In the genomic region with DNA sequence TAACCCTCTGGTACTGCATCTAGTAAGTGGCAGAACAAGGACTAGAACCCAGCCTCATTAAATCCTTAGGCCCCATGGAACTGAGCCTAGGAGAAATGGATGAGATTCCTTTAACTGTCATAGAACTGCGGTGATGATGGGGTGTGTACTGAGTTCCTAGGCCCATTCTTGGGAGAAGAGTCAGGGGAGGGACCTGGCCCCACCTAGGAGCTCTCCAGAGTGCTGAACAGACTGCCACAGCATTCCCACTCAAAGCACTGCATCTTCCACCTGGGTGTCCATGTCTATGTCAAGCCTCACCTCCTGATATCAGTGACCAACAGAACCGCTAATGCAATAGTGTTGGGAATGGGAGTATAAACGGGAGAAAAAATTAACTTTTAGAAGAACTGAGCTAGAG, we compare ENCODE assay signal across 14 cellular contexts. TPM values are rescaled to one million over a fixed set of nuclear protein-coding genes. Genes with fewer than 3 reads are reported as not detected.
A peak's percentile ranks its signal among the peaks of the same experiment; 100 is the strongest.
DNase-seq lines count a peak whose midpoint lies in the region; ATAC-seq and TF ChIP-seq lines count a peak whose summit lies in the region.
"Had no signal": no experiment of that assay in that cellular context is flagged by ENCODE, and none has a peak within 500 bp of the region (broad histone marks: within the 10 kb centered on the region; RNA-seq: fewer than 3 reads in every experiment).

No MANE protein-coding gene starts in this region.

- no peaks in the 10 kb centered on the region for H3K9me3 Mint-ChIP-seq in activated CD4-positive, alpha-beta T cell treated with anti-CD3 and anti-CD28 coated beads for 36 hours (ENCODE audit: low read depth)
- H3K9me3 Mint-ChIP-seq in activated CD4-positive, alpha-beta T cell treated with anti-CD3 and anti-CD28 coated beads, Interleukin-2, amount 10 ng/mL, durations not matched to agents 7 days and 5 days, result no peaks in the 10 kb centered on the region
- H3K9me3 Mint-ChIP-seq: activated T-helper 2 cell treated with anti-CD3 and anti-CD28 coated beads, Interferon-gamma antibody, Interleukin-2, Interleukin-4, amounts not matched to agents 10 μg/mL and 5 μg/mL and 100 μg/mL, durations not matched to agents 14 hours and 24 hours and 36 hours had no signal

- no peak for ATAC-seq in activated CD4-positive, alpha-beta T cell treated with anti-CD3 and anti-CD28 coated beads for 36 hours
- ATAC-seq: heart left ventricle had no signal

- no peak overlapping the region for H3K4ac ChIP-seq in neuronal stem cell (ENCODE audit: low read length)

- H3K36me3 Mint-ChIP-seq in activated CD4-positive, alpha-beta T cell treated with anti-CD3 and anti-CD28 coated beads for 36 hours (ENCODE audit: low read depth), result peaks cover 7% of the 10 kb centered on the region
- H3K36me3 Mint-ChIP-seq in activated CD4-positive, alpha-beta T cell treated with anti-CD3 and anti-CD28 coated beads, Interleukin-2, amount 10 ng/mL, durations not matched to agents 7 days and 5 days (ENCODE audit: low read depth), result no peaks in the 10 kb centered on the region

- H3K4me3 ChIP-seq in epithelial cell of esophagus (ENCODE audit: low read length), result no peak overlapping the region
- H3K4me3 ChIP-seq in neuronal stem cell (ENCODE audit: low read length in 2 of 2), result no peak overlapping the region
- H3K4me3 ChIP-seq in spleen, result no peak overlapping the region
- H3K4me3 ChIP-seq: heart left ventricle, SJSA1 had no signal

- no peak overlapping the region for H2BK12ac ChIP-seq in neuronal stem cell (ENCODE audit: low read length)

- CTCF ChIA-PET in activated CD4-positive, alpha-beta T cell treated with anti-CD3 and anti-CD28 coated beads for 36 hours (lab: Charles Lee), result no interaction called here
- CTCF ChIA-PET in activated CD4-positive, alpha-beta T cell treated with anti-CD3 and anti-CD28 coated beads, Interleukin-2, amount 10 ng/mL, durations not matched to agents 7 days and 5 days (lab: Charles Lee), result interaction anchor here (0.6 to 0.9 kb wide), 2 partner anchors 9 to 15 kb away, joined by 3 to 4 read pairs; no protein-coding TSS in a partner anchor

- H2AK5ac ChIP-seq in neuronal stem cell (ENCODE audit: low read depth, low read length), result no peak overlapping the region

- H2BK15ac ChIP-seq in neuronal stem cell (ENCODE audit: low read length), result no peak overlapping the region

- no peak overlapping the region for H3K4me3 Mint-ChIP-seq in activated CD4-positive, alpha-beta T cell treated with anti-CD3 and anti-CD28 coated beads for 36 hours
- no peak overlapping the region for H3K4me3 Mint-ChIP-seq in activated CD4-positive, alpha-beta T cell treated with anti-CD3 and anti-CD28 coated beads, Interleukin-2, amount 10 ng/mL, durations not matched to agents 7 days and 5 days

- no peak overlapping the region for H3K9ac ChIP-seq in neuronal stem cell (ENCODE audit: low read depth, low read length, poor library complexity)

- no peak overlapping the region for H3K14ac ChIP-seq in neuronal stem cell (ENCODE audit: low read length)

- DNase-seq in activated CD4-positive, alpha-beta T cell treated with anti-CD3 and anti-CD28 coated beads for 36 hours, result peak; percentile 16
- DNase-seq in activated CD4-positive, alpha-beta T cell treated with anti-CD3 and anti-CD28 coated beads, Interleukin-2, amount 10 ng/mL, durations not matched to agents 7 days and 5 days, result no peak
- DNase-seq in RKO (ENCODE audit: low spot score), result peak; percentile 38
- peak; percentile 68 for DNase-seq in epithelial cell of esophagus (ENCODE audit: low read depth)
- peak; percentile 37 for DNase-seq in neuronal stem cell (ENCODE audit: low spot score)
- DNase-seq in amniotic stem cell (lab: John Stamatoyannopoulos, UW), result no peak
- DNase-seq in spleen, result no peak
- no peak for DNase-seq in central memory CD4-positive, alpha-beta T cell
- DNase-seq: activated CD4-positive, CD25-positive, alpha-beta regulatory T cell treated with anti-CD3 and anti-CD28 coated beads, Interleukin-2, amount 50 U/mL, for 72 hours; heart left ventricle; NCI-H524 treated with DMSO at 0.1 percent for 48 hours had no signal

- H3K79me1 ChIP-seq in neuronal stem cell (ENCODE audit: low read depth, low read length), result no peaks in the 10 kb centered on the region

- H3K4me1 Mint-ChIP-seq in activated CD4-positive, alpha-beta T cell treated with anti-CD3 and anti-CD28 coated beads for 36 hours, result peaks cover 17% of the 10 kb centered on the region
- H3K4me1 Mint-ChIP-seq in activated CD4-positive, alpha-beta T cell treated with anti-CD3 and anti-CD28 coated beads, Interleukin-2, amount 10 ng/mL, durations not matched to agents 7 days and 5 days, result peaks cover 3% of the 10 kb centered on the region

- TF ChIP-seq POLR2A in spleen (IDR thresholded peaks at IDR 0.05), result no peak

- H3K4me2 ChIP-seq in neuronal stem cell (ENCODE audit: insufficient read depth, low read length, poor library complexity, severe bottlenecking), result no peak overlapping the region

- no peak overlapping the region for H3K27ac ChIP-seq in neuronal stem cell (replicated peaks; ENCODE audit: low read length)
- no peak overlapping the region for H3K27ac ChIP-seq in spleen
- H3K27ac ChIP-seq: 22Rv1, heart left ventricle, SJSA1 had no signal

- POLR2A ChIA-PET in activated CD4-positive, alpha-beta T cell treated with anti-CD3 and anti-CD28 coated beads for 36 hours (lab: Charles Lee), result interaction anchor here (0.5 kb wide), 1 partner anchor 565 kb away, joined by 3 read pairs; no protein-coding TSS in a partner anchor
- POLR2A ChIA-PET in activated CD4-positive, alpha-beta T cell treated with anti-CD3 and anti-CD28 coated beads, Interleukin-2, amount 10 ng/mL, durations not matched to agents 7 days and 5 days (lab: Charles Lee), result no interaction called here

- no peak overlapping the region for H2BK5ac ChIP-seq in neuronal stem cell (ENCODE audit: low read length)

- H3K9me3 ChIP-seq in neuronal stem cell (replicated peaks in 1 of 2; ENCODE audit: control insufficient read depth in 2 of 2, insufficient read depth in 1 of 2, low read depth in 1 of 2, low read length in 2 of 2), result no peaks in the 10 kb centered on the region
- no peaks in the 10 kb centered on the region for H3K9me3 ChIP-seq in spleen
- H3K9me3 ChIP-seq: heart left ventricle, SJSA1 had no signal

- intact Hi-C loops in activated CD4-positive, alpha-beta T cell treated with anti-CD3 and anti-CD28 coated beads for 36 hours (cut with DNase I, micrococcal nuclease), result no loop called here
- intact Hi-C loops in spleen (cut with DNase I; ENCODE audit: low total_unique reads), result no loop called here

- no peak overlapping the region for H2BK120ac ChIP-seq in neuronal stem cell (ENCODE audit: low read depth, low read length)

- H3K23ac ChIP-seq in neuronal stem cell (ENCODE audit: low read depth, low read length, poor library complexity), result no peak overlapping the region

- no peaks in the 10 kb centered on the region for H3K27me3 Mint-ChIP-seq in activated CD4-positive, alpha-beta T cell treated with anti-CD3 and anti-CD28 coated beads for 36 hours
- H3K27me3 Mint-ChIP-seq in activated CD4-positive, alpha-beta T cell treated with anti-CD3 and anti-CD28 coated beads, Interleukin-2, amount 10 ng/mL, durations not matched to agents 7 days and 5 days, result no peaks in the 10 kb centered on the region

- no peak overlapping the region for H4K8ac ChIP-seq in neuronal stem cell (ENCODE audit: low read depth, low read length)

- peaks cover 0 to 2% of the 10 kb centered on the region in 2 donors for H3K4me1 ChIP-seq in neuronal stem cell (ENCODE audit: control insufficient read depth in 2 of 2, insufficient read depth in 1 of 2, low read depth in 1 of 2, low read length in 2 of 2)
- peaks cover 0 to 6% (median 0%) of the 10 kb centered on the region in 6 donors for H3K4me1 ChIP-seq in spleen
- H3K4me1 ChIP-seq: SJSA1 had no signal

- H3K27ac Mint-ChIP-seq in activated CD4-positive, alpha-beta T cell treated with anti-CD3 and anti-CD28 coated beads for 36 hours, result no peak overlapping the region
- H3K27ac Mint-ChIP-seq in activated CD4-positive, alpha-beta T cell treated with anti-CD3 and anti-CD28 coated beads, Interleukin-2, amount 10 ng/mL, durations not matched to agents 7 days and 5 days, result no peak overlapping the region
- H3K27ac Mint-ChIP-seq: activated T-helper 2 cell treated with anti-CD3 and anti-CD28 coated beads, Interferon-gamma antibody, Interleukin-2, Interleukin-4, amounts not matched to agents 10 μg/mL and 5 μg/mL and 100 μg/mL, durations not matched to agents 14 hours and 24 hours and 36 hours had no signal

- H3K18ac ChIP-seq in neuronal stem cell (ENCODE audit: low read length), result no peak overlapping the region

- H2AFZ ChIP-seq in neuronal stem cell (ENCODE audit: low read length), result no peak overlapping the region

- no peaks in the 10 kb centered on the region for H3K27me3 ChIP-seq in neuronal stem cell (ENCODE audit: control insufficient read depth in 3 of 3, insufficient read depth in 3 of 3, low read depth in 1 of 3, low read length in 3 of 3)
- H3K27me3 ChIP-seq in spleen (replicated peaks in 1 of 7), result no peaks in the 10 kb centered on the region
- H3K27me3 ChIP-seq: heart left ventricle, SJSA1 had no signal

- H3K36me3 ChIP-seq in neuronal stem cell (replicated peaks in 1 of 2; ENCODE audit: control insufficient read depth in 2 of 2, insufficient read depth in 2 of 2, low read length in 2 of 2) (no peaks in the 10 kb centered on the region), spleen (peaks cover 0 to 17% (median 0%) of the 10 kb centered on the region in 6 donors)
- H3K36me3 ChIP-seq: heart left ventricle, SJSA1 had no signal

- H4K91ac ChIP-seq in neuronal stem cell (ENCODE audit: low read depth, low read length, poor library complexity), result no peak overlapping the region

- no CpG with 5 or more reads among the region's 3 CpGs for WGBS in neuronal stem cell (ENCODE audit: extremely low coverage in 2 of 2, insufficient read length in 2 of 2, insufficient replicate concordance in 1 of 2), 2 donors
- 90 to 95% (median 92%) methylated on average over 3 of the region's 3 CpGs for WGBS in spleen, 5 donors

- no peak for TF ChIP-seq CTCF in epithelial cell of esophagus (IDR thresholded peaks at IDR 0.05; ENCODE audit: insufficient read depth, low read depth, low read length, missing control alignments)
- TF ChIP-seq CTCF in spleen (IDR thresholded peaks at IDR 0.05 in 8 of 11, conservative IDR thresholded peaks at IDR 0.05 in 3 of 11), result no peak

RNA-seq across cellular contexts. Expression of a gene that starts 36.6 kb away (rescaled TPM):
- 1 to 10 TPM; 1.3 to 1.8 TPM for total RNA-seq in activated CD4-positive, alpha-beta T cell treated with anti-CD3 and anti-CD28 coated beads for 36 hours
- total RNA-seq in activated CD4-positive, alpha-beta T cell treated with anti-CD3 and anti-CD28 coated beads, Interleukin-2, amount 10 ng/mL, durations not matched to agents 7 days and 5 days, result 1 to 10 TPM; 2.6 to 3.1 TPM
- polyA plus RNA-seq in neuronal stem cell (2013, experiment 1 of 2), result 2.0 TPM
- 1.4 TPM for polyA plus RNA-seq in neuronal stem cell (2013, experiment 2 of 2)
- total RNA-seq in spleen, result 10 to 100 TPM in 3 of 7 donors, 1 to 10 TPM in 4; 6.9 to 12.8 (median 9.5) TPM
- 1 to 10 TPM; 1.6 to 5.1 (median 3.0) TPM for polyA plus RNA-seq in spleen

Comparison
In these comparisons a context has a peak if more than half of its experiments do, and no peak if none do; other contexts are left out.
1. DNase-seq: peak in activated CD4-positive, alpha-beta T cell treated with anti-CD3 and anti-CD28 coated beads for 36 hours (single experiment), RKO (single experiment), epithelial cell of esophagus (single experiment) and neuronal stem cell (single experiment); none in activated CD4-positive, alpha-beta T cell treated with anti-CD3 and anti-CD28 coated beads, Interleukin-2, amount 10 ng/mL, durations not matched to agents 7 days and 5 days (single experiment), amniotic stem cell (single experiment), spleen (single experiment) and central memory CD4-positive, alpha-beta T cell (single experiment).